In genomic region chr6:53197553-53197952, GRCh38 we compare ENCODE assay signal across 1 cellular context.
TF ChIP-seq lines count a peak whose summit lies in the region.

No MANE protein-coding gene starts in this region.

TF ChIP-seq in K562, 482 proteins besides CTCF, POLR2A, EP300 and RAD21 (continued from another document):
- TF ChIP-seq ZNF512 (tag; IDR thresholded peaks at IDR 0.05) = 0 out of 2 replicates have a peak, but pooled peaks have one; percentile 26
- no peak for TF ChIP-seq LARP7 (IDR thresholded peaks at IDR 0.05)
- TF ChIP-seq RAD51 (IDR thresholded peaks at IDR 0.05; ENCODE audit: borderline replicate concordance, low read depth) = peak; percentile 19; the same call in 1 of the 2 replicates
- TF ChIP-seq KDM4B (IDR thresholded peaks at IDR 0.05; ENCODE audit: borderline replicate concordance in 2 of 2, low read depth in 1 of 2) = no peak
- no peak for TF ChIP-seq ZNF444 (CRISPR knock-in tag; IDR thresholded peaks at IDR 0.05)
- TF ChIP-seq ERF (CRISPR knock-in tag; IDR thresholded peaks at IDR 0.05) = no peak
- TF ChIP-seq TFE3 (CRISPR knock-in tag; IDR thresholded peaks at IDR 0.05) = peak; percentile 50; the same call in 1 of the 2 replicates
- TF ChIP-seq HCFC1 (IDR thresholded peaks at IDR 0.05; ENCODE audit: low read depth, low read length) = no peak
- TF ChIP-seq GTF2F1 (IDR thresholded peaks at IDR 0.05; ENCODE audit: low read depth, low read length) = no peak
- TF ChIP-seq ZMIZ1 (IDR thresholded peaks at IDR 0.05; ENCODE audit: low read depth in 2 of 2, low read length in 2 of 2) = no peak
- no peak for TF ChIP-seq ZNF778 (CRISPR knock-in tag; IDR thresholded peaks at IDR 0.05)
- TF ChIP-seq HOXB6 (CRISPR knock-in tag; IDR thresholded peaks at IDR 0.05; ENCODE audit: borderline replicate concordance) = no peak
- no peak for TF ChIP-seq SMAD2 (IDR thresholded peaks at IDR 0.05; ENCODE audit: low read depth, low read length)
- no peak for TF ChIP-seq HNRNPL (IDR thresholded peaks at IDR 0.05; ENCODE audit: low read depth, low read length)
